In genomic region chr9:37498457-37498856, GRCh38 we compare ENCODE assay signal across 1 cellular context.
A peak's percentile ranks its signal among the peaks of the same experiment; 100 is the strongest.
TF ChIP-seq lines count a peak whose summit lies in the region.

No MANE protein-coding gene starts in this region.

TF ChIP-seq in A549, 52 proteins besides CTCF, POLR2A, EP300 and RAD21:
- TF ChIP-seq CBX8 (IDR thresholded peaks at IDR 0.05) (no peak), MAFK (IDR thresholded peaks at IDR 0.05; ENCODE audit: partially characterized antibody) (peak; percentile 75)
